8 cellular contexts compared by ENCODE assay signal in the genomic region with DNA sequence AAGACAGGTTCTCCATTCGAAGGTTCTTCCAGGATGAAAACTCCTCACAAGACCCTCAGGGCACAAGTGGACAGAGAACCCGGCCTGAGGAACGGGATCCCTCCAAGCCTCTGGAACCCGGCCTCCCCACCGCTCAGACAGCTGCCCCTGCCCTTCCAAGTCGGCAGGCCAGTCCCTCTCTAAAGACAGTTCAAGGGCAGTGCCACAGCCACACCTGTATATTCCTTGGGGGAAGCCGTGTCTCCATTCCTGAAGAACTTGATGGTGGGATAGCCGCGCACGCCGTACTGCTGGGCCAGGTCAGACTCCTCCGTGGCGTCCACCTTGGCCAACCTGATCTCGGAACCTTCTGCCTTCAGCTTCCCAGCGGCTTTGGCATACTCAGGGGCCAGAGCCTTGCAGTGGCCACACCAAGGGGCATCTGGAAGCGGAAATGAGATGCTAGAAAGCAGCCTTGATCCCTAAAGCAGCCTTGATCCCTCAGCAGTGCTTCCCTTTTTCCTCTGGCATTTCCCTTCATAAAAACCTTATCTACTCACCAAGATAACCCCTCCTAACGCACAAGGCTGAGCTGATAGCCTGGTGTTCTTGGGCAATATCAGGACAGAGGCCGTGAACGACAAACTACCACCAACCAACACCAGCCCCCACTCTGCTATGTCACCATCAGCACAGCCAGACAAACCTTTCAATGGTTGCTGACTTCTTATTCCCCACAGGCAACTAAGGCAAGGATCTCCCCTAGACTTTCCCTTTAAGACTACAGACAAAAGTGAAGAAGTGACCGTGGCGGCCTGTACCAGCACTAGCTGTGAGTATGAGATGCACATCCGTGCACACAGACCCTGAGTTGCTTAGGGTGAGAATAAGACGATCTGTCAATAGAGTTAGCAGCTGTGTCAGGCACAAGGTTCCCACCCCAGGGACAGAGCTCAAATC. TPM values are rescaled to one million over a fixed set of nuclear protein-coding genes. Genes with fewer than 3 reads are reported as not detected.
DNase-seq lines count a peak whose midpoint lies in the region; ATAC-seq and TF ChIP-seq lines count a peak whose summit lies in the region.

No MANE protein-coding gene starts in this region.

- no peaks in the 10 kb centered on the region for H3K27me3 ChIP-seq in stomach smooth muscle (ENCODE audit: control insufficient read depth in 1 of 2, insufficient read depth in 2 of 2, low read length in 2 of 2)

- no peaks in the 10 kb centered on the region for H3K9me3 ChIP-seq in stomach smooth muscle (ENCODE audit: control insufficient read depth in 2 of 2, low read length in 2 of 2)

- no peaks in the 10 kb centered on the region for H3K9me3 Mint-ChIP-seq in WTC11

- H3K4me3 ChIP-seq in iPS-11a (ENCODE audit: low read depth, low read length) (peak overlapping the region; percentile 83), stomach smooth muscle (ENCODE audit: low read length in 2 of 2) (peak overlapping the region; percentile 84 to 87)

- peak overlapping the region; percentile 87 for H3K4me3 Mint-ChIP-seq in WTC11

- H3K27ac ChIP-seq in stomach smooth muscle (ENCODE audit: low read length) = peak overlapping the region; percentile 83

- CTCF ChIA-PET in WTC11 (lab: Charles Lee) = interaction anchor here (0.7 to 1.5 kb wide), 2 partner anchors 10 kb away, joined by 3 to 6 read pairs; no protein-coding TSS in a partner anchor

- POLR2A ChIA-PET in WTC11 (lab: Charles Lee) = interaction anchor here (0.5 kb wide), 1 partner anchor 461 kb away, joined by 3 read pairs; no protein-coding TSS in a partner anchor

- peaks cover 39% of the 10 kb centered on the region for H3K4me1 ChIP-seq in stomach smooth muscle (ENCODE audit: control insufficient read depth, insufficient read depth, low read length)

- H3K36me3 ChIP-seq in stomach smooth muscle (ENCODE audit: control insufficient read depth in 2 of 2, insufficient read depth in 2 of 2, low read length in 2 of 2) = peaks cover 25 to 27% of the 10 kb centered on the region in 2 donors

- H3K4me1 Mint-ChIP-seq in WTC11 = peaks cover 25% of the 10 kb centered on the region

- peaks cover 43% of the 10 kb centered on the region for H3K36me3 Mint-ChIP-seq in WTC11

- peak overlapping the region; percentile 79 to 93 for H3K9ac ChIP-seq in stomach smooth muscle (ENCODE audit: low read length in 2 of 2)

- H3K27ac Mint-ChIP-seq in WTC11 = peak overlapping the region; percentile 85

- H3K27me3 Mint-ChIP-seq in WTC11 (ENCODE audit: low read depth) = no peaks in the 10 kb centered on the region; the same call in 1 of the 2 replicates

- TF ChIP-seq CTCF in WTC11 (IDR thresholded peaks at IDR 0.05) = no peak

- ATAC-seq in WTC11 (no peak), HG02870 (IDR thresholded peaks at IDR 0.05; ENCODE audit: unreplicated experiment) (no peak)

- DNase-seq in NOMO-1 treated with DMSO at 0.1 percent for 48 hours (lab: John Stamatoyannopoulos, UW; ENCODE audit: unreplicated experiment) (peak; percentile 33), NOMO-1 treated with dmso at 0.1 percent for 144 hours (lab: John Stamatoyannopoulos, UW; ENCODE audit: unreplicated experiment) (no peak), WTC11 (ENCODE audit: low spot score) (no peak), iPS-NIHi11 (ENCODE audit: low spot score) (no peak)
- DNase-seq in NK-92 treated with Interleukin-12 subunit alpha and Interleukin-12 subunit beta, amount 100 ng/mL, for 24 hours (lab: John Stamatoyannopoulos, UW) = no peak

TF ChIP-seq in WTC11, 78 proteins besides CTCF, POLR2A, EP300 and RAD21:
- TF ChIP-seq SMAD3 (CRISPR knock-in tag; IDR thresholded peaks at IDR 0.05; ENCODE audit: borderline replicate concordance) (0 out of 2 replicates have a peak, but pooled peaks have one; percentile 13), ZNF263 (CRISPR knock-in tag; IDR thresholded peaks at IDR 0.05; ENCODE audit: low read depth) (no peak), RELA (CRISPR knock-in tag; IDR thresholded peaks at IDR 0.05; ENCODE audit: borderline replicate concordance) (no peak), ZNF317 (CRISPR knock-in tag; IDR thresholded peaks at IDR 0.05; ENCODE audit: borderline replicate concordance, low read depth) (no peak), CBFB (CRISPR knock-in tag; IDR thresholded peaks at IDR 0.05; ENCODE audit: low read depth) (no peak), OVOL2 (CRISPR knock-in tag; IDR thresholded peaks at IDR 0.05; ENCODE audit: borderline replicate concordance) (no peak), ZNF232 (CRISPR knock-in tag; IDR thresholded peaks at IDR 0.05) (0 out of 2 replicates have a peak, but pooled peaks have one; percentile 36)
- TF ChIP-seq, protein P1, sequence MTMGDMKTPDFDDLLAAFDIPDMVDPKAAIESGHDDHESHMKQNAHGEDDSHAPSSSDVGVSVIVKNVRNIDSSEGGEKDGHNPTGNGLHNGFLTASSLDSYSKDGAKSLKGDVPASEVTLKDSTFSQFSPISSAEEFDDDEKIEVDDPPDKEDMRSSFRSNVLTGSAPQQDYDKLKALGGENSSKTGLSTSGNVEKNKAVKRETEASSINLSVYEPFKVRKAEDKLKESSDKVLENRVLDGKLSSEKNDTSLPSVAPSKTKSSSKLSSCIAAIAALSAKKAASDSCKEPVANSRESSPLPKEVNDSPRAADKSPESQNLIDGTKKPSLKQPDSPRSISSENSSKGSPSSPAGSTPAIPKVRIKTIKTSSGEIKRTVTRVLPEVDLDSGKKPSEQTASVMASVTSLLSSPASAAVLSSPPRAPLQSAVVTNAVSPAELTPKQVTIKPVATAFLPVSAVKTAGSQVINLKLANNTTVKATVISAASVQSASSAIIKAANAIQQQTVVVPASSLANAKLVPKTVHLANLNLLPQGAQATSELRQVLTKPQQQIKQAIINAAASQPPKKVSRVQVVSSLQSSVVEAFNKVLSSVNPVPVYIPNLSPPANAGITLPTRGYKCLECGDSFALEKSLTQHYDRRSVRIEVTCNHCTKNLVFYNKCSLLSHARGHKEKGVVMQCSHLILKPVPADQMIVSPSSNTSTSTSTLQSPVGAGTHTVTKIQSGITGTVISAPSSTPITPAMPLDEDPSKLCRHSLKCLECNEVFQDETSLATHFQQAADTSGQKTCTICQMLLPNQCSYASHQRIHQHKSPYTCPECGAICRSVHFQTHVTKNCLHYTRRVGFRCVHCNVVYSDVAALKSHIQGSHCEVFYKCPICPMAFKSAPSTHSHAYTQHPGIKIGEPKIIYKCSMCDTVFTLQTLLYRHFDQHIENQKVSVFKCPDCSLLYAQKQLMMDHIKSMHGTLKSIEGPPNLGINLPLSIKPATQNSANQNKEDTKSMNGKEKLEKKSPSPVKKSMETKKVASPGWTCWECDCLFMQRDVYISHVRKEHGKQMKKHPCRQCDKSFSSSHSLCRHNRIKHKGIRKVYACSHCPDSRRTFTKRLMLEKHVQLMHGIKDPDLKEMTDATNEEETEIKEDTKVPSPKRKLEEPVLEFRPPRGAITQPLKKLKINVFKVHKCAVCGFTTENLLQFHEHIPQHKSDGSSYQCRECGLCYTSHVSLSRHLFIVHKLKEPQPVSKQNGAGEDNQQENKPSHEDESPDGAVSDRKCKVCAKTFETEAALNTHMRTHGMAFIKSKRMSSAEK (CRISPR knock-in tag; IDR thresholded peaks at IDR 0.05; ENCODE audit: borderline replicate concordance) = no peak
- TF ChIP-seq, protein P2, sequence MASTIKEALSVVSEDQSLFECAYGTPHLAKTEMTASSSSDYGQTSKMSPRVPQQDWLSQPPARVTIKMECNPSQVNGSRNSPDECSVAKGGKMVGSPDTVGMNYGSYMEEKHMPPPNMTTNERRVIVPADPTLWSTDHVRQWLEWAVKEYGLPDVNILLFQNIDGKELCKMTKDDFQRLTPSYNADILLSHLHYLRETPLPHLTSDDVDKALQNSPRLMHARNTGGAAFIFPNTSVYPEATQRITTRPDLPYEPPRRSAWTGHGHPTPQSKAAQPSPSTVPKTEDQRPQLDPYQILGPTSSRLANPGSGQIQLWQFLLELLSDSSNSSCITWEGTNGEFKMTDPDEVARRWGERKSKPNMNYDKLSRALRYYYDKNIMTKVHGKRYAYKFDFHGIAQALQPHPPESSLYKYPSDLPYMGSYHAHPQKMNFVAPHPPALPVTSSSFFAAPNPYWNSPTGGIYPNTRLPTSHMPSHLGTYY (CRISPR knock-in tag; IDR thresholded peaks at IDR 0.05) = no peak
- TF ChIP-seq, protein P3, sequence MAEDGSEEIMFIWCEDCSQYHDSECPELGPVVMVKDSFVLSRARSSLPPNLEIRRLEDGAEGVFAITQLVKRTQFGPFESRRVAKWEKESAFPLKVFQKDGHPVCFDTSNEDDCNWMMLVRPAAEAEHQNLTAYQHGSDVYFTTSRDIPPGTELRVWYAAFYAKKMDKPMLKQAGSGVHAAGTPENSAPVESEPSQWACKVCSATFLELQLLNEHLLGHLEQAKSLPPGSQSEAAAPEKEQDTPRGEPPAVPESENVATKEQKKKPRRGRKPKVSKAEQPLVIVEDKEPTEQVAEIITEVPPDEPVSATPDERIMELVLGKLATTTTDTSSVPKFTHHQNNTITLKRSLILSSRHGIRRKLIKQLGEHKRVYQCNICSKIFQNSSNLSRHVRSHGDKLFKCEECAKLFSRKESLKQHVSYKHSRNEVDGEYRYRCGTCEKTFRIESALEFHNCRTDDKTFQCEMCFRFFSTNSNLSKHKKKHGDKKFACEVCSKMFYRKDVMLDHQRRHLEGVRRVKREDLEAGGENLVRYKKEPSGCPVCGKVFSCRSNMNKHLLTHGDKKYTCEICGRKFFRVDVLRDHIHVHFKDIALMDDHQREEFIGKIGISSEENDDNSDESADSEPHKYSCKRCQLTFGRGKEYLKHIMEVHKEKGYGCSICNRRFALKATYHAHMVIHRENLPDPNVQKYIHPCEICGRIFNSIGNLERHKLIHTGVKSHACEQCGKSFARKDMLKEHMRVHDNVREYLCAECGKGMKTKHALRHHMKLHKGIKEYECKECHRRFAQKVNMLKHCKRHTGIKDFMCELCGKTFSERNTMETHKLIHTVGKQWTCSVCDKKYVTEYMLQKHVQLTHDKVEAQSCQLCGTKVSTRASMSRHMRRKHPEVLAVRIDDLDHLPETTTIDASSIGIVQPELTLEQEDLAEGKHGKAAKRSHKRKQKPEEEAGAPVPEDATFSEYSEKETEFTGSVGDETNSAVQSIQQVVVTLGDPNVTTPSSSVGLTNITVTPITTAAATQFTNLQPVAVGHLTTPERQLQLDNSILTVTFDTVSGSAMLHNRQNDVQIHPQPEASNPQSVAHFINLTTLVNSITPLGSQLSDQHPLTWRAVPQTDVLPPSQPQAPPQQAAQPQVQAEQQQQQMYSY (CRISPR knock-in tag; IDR thresholded peaks at IDR 0.05) = no peak

RNA-seq across cellular contexts. Expression of a gene that starts 1.1 kb away (rescaled TPM):
- 343 to 380 TPM (median 360 TPM) in 3 replicates for total RNA-seq in WTC11 (2021)

RNA-seq across cellular contexts. Expression of a gene that starts 11.9 kb away (rescaled TPM):
- total RNA-seq in WTC11 (2021) = 200 to 247 TPM (median 203 TPM) in 3 replicates

RNA-seq across cellular contexts. Expression of a gene that starts 24.4 kb away (rescaled TPM):
- total RNA-seq in WTC11 (2021) = not detected in 3 replicates

RNA-seq across cellular contexts. Expression of a gene that starts 26.1 kb away (rescaled TPM):
- 126 to 144 TPM (median 131 TPM) in 3 replicates for total RNA-seq in WTC11 (2021)

RNA-seq across cellular contexts. Expression of a gene that starts 32.1 kb away (rescaled TPM):
- total RNA-seq in WTC11 (2021) = 172 to 212 TPM (median 174 TPM) in 3 replicates
